In the genomic region with DNA sequence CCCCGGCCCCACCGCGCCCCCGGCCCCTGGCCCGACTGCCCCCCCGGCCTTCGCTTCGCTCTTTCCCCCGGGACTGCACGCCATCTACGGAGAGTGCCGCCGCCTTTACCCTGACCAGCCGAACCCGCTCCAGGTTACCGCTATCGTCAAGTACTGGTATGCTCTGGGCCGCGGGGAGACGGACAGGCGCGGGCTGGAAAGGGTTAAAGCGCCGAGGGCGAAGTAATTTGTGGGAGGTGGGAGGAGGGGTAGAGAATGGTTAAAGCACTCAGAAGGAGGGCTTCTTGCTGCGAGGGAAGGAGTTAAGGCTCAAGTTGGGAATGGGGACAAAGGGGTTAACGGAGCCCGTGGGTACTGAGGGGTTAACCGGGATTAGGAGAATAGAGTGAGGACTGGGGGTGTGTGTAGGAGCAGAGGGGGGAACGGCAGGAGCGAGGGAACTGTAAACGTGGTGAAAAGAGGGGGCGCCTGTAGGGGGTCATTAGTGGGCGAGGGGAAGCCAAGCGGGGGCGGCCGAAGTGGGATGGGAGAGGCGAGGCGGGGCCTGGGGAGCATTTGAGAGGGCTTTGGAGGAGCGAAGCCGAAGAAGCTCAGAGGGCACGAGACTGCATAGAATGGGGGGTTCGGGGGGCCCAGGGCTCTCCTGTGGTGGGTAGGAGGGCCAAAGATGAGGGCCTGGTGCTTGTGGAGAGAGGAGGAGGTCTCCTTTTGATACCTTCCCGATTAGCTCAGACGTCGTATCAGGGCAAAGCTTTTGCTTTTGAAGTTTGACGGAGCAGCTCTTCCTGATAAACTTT, we compare ENCODE assay signal across 8 cellular contexts. TPM values are rescaled to one million over a fixed set of nuclear protein-coding genes. Genes with fewer than 3 reads are reported as not detected.
DNase-seq lines count a peak whose midpoint lies in the region; ATAC-seq and TF ChIP-seq lines count a peak whose summit lies in the region.

No MANE protein-coding gene starts in this region.

- ATAC-seq in left ventricle myocardium superior (no peak), GM19328 (IDR thresholded peaks at IDR 0.05; ENCODE audit: unreplicated experiment) (no peak)

- H2AFZ ChIP-seq in OCI-LY1 (ENCODE audit: low read length): no peak overlapping the region

- H3K36me3 Mint-ChIP-seq in activated naive CD4-positive, alpha-beta T cell treated with anti-CD3 and anti-CD28 coated beads, Interleukin-2, amount 50 U/mL, for 24 hours: no peaks in the 10 kb centered on the region

- H3K27me3 Mint-ChIP-seq in activated naive CD4-positive, alpha-beta T cell treated with anti-CD3 and anti-CD28 coated beads, Interleukin-2, amount 50 U/mL, for 24 hours: no peaks in the 10 kb centered on the region

- H3K9me3 Mint-ChIP-seq in activated naive CD4-positive, alpha-beta T cell treated with anti-CD3 and anti-CD28 coated beads, Interleukin-2, amount 50 U/mL, for 24 hours: no peaks in the 10 kb centered on the region

- H3K27ac Mint-ChIP-seq in activated naive CD4-positive, alpha-beta T cell treated with anti-CD3 and anti-CD28 coated beads, Interleukin-2, amount 50 U/mL, for 24 hours: peak overlapping the region; percentile 65

- no peaks in the 10 kb centered on the region for H3F3A ChIP-seq in OCI-LY1 (ENCODE audit: insufficient read depth, low read length)

- H3K9me2 ChIP-seq in OCI-LY1 (ENCODE audit: low read depth, low read length): no peaks in the 10 kb centered on the region

- H3K4me3 Mint-ChIP-seq in activated naive CD4-positive, alpha-beta T cell treated with anti-CD3 and anti-CD28 coated beads, Interleukin-2, amount 50 U/mL, for 24 hours: no peak overlapping the region

- peaks cover 21% of the 10 kb centered on the region for H3K79me2 ChIP-seq in OCI-LY1 (ENCODE audit: insufficient read depth, low read length)

- H3K4me2 ChIP-seq in OCI-LY1 (ENCODE audit: low read length): peak overlapping the region; percentile 87

- H3K9ac ChIP-seq in ES-I3 (ENCODE audit: low read depth, low read length) (peak overlapping the region; percentile 81; the same call in 1 of the 2 replicates), OCI-LY1 (ENCODE audit: low read length) (peak overlapping the region; percentile 89)

- DNase-seq in left ventricle myocardium superior (peak; percentile 41), renal cortical epithelial cell (ENCODE audit: low read depth) (peak; percentile 23), germinal center (ENCODE audit: low spot score) (no peak), COLO829 (ENCODE audit: low spot score) (no peak)

- TF ChIP-seq CTCF in OCI-LY1 (IDR thresholded peaks at IDR 0.05; ENCODE audit: low read length): no peak

- H3K4me3 ChIP-seq in OCI-LY1 (ENCODE audit: low read depth, low read length, poor library complexity, severe bottlenecking): peak overlapping the region; percentile 95

- H3K36me3 ChIP-seq in ES-I3 (ENCODE audit: insufficient read depth, low read length) (no peaks in the 10 kb centered on the region), OCI-LY1 (ENCODE audit: insufficient read depth, low read length) (peaks cover 3% of the 10 kb centered on the region; the same call in 1 of the 2 replicates)

- H4K20me1 ChIP-seq in OCI-LY1 (ENCODE audit: insufficient read depth, low read length): no peaks in the 10 kb centered on the region

- no peaks in the 10 kb centered on the region for H3K27me3 ChIP-seq in OCI-LY1 (ENCODE audit: insufficient read depth, low read length)

- peaks cover 41% of the 10 kb centered on the region for H3K4me1 Mint-ChIP-seq in activated naive CD4-positive, alpha-beta T cell treated with anti-CD3 and anti-CD28 coated beads, Interleukin-2, amount 50 U/mL, for 24 hours

- H3K9me3 ChIP-seq in ES-I3 (ENCODE audit: control insufficient read depth, insufficient read depth, low read length): no peaks in the 10 kb centered on the region
- H3K9me3 ChIP-seq in OCI-LY1 (ENCODE audit: low read length): no peaks in the 10 kb centered on the region

- H3K4me1 ChIP-seq in ES-I3 (ENCODE audit: insufficient read depth, low read length): no peaks in the 10 kb centered on the region
- peaks cover 26% of the 10 kb centered on the region for H3K4me1 ChIP-seq in OCI-LY1 (ENCODE audit: insufficient read depth, low read length, severe bottlenecking)

- intact Hi-C loops in left ventricle myocardium superior (cut with micrococcal nuclease): loop anchor here (10.0 kb wide), 1 partner anchor 80 kb away; no protein-coding TSS in a partner anchor

- H3K27ac ChIP-seq in OCI-LY1 (ENCODE audit: low read depth, low read length, poor library complexity, severe bottlenecking): no peak overlapping the region

RNA-seq across cellular contexts. Expression of a gene that starts 0.6 kb away (rescaled TPM):
- 8.0 TPM for total RNA-seq in left ventricle myocardium superior
- total RNA-seq in renal cortical epithelial cell: 0.69 and 8.1 TPM in 2 replicates

RNA-seq across cellular contexts. Expression of a gene that starts 1.9 kb away (rescaled TPM):
- total RNA-seq in left ventricle myocardium superior (101 TPM), renal cortical epithelial cell (145 and 168 TPM in 2 replicates)

RNA-seq across cellular contexts. Expression of a gene that starts 53.0 kb away (rescaled TPM):
- not detected for total RNA-seq in left ventricle myocardium superior
- 0.25 and 1.6 TPM in 2 replicates for total RNA-seq in renal cortical epithelial cell

Comparison
In these comparisons a context has a peak if more than half of its experiments do, and no peak if none do; other contexts are left out.
1. DNase-seq: peak in left ventricle myocardium superior (single experiment) and renal cortical epithelial cell (single experiment); none in germinal center (single experiment) and COLO829 (single experiment).